Comparison of ENCODE assay signal across 11 cellular contexts in genomic region chr12:53147181-53147580, GRCh38. TPM values are rescaled to one million over a fixed set of nuclear protein-coding genes. Genes with fewer than 3 reads are reported as not detected.
"Had no signal": no experiment of that assay in that cellular context is flagged by ENCODE, and none has a peak within 500 bp of the region (broad histone marks: within the 10 kb centered on the region; RNA-seq: fewer than 3 reads in every experiment).

No MANE protein-coding gene starts in this region.

- FAIRE-seq: H1, H54 had no signal

- H3K27ac ChIP-seq: GM23248 had no signal

- H3K9me3 ChIP-seq: HAP-1 had no signal

- H3K4me1 ChIP-seq: HAP-1 had no signal

- DNase-seq: GM23248, GOT3, H7, H9, HCEC 1CT, HFFc6 had no signal

- H3K9ac ChIP-seq: GM23248 had no signal

- ATAC-seq: GM23338, HCT116 had no signal

- H3K4me3 ChIP-seq: GM23248, GM23338, HAP-1 had no signal

- H2AFZ ChIP-seq: GM23248, GM23338 had no signal

- H3K4me2 ChIP-seq: GM23338 had no signal

- H3K36me3 ChIP-seq: HAP-1 had no signal

RNA-seq across cellular contexts. Expression of gene SOAT2, which starts 43.9 kb away (rescaled TPM):
- total RNA-seq: GM23248, GM23338, H1, H7, H9 had no signal
- polyA plus RNA-seq: GM23338 had no signal

RNA-seq across cellular contexts. Expression of gene ITGB7, which starts 59.9 kb away (rescaled TPM):
- total RNA-seq: GM23338 had no signal
